ENCODE assay signal across 24 cellular contexts in the genomic region with DNA sequence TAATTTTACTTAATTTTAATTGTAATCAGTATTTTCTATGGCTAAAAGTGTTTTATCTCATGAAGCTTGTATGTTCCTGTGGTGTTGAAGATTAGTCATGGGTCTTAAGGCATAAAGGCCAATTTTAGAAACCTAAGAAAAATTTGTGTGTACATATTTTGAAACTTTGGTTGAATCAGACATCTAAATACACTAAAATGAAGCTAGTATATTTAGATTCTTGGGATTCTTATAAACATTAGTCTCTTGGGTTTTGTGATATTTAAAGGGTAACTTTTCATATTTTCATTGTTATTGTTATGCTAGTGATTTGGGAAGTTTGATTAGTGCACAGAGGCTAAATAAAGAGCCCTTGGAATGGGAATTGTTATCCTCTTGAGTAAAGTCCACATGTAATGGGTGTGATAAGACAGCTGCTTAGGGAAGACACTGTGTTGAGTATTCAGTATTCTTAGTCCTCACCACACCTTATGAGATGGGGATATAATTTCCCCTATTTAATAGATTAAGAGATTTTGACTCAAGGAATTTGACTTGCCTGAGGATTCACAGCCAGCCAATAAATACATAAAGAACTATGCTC. TPM values are rescaled to one million over a fixed set of nuclear protein-coding genes. Genes with fewer than 3 reads are reported as not detected.
A peak's percentile ranks its signal among the peaks of the same experiment; 100 is the strongest.
DNase-seq lines count a peak whose midpoint lies in the region; ATAC-seq, FAIRE-seq and TF ChIP-seq lines count a peak whose summit lies in the region.
"Had no signal": no experiment of that assay in that cellular context is flagged by ENCODE, and none has a peak within 500 bp of the region (broad histone marks: within the 10 kb centered on the region; RNA-seq: fewer than 3 reads in every experiment).

No MANE protein-coding gene starts in this region.

- no peak overlapping the region for H3K4me3 Mint-ChIP-seq in immature natural killer cell
- no peak overlapping the region for H3K4me3 Mint-ChIP-seq in natural killer cell treated with Interleukin-12 subunit alpha and Interleukin-12 subunit beta and Interleukin-15 and Interleukin-18, amount 100 ng/mL, for 72 hours
- H3K4me3 Mint-ChIP-seq: activated CD4-positive, alpha-beta memory T cell treated with anti-CD3 and anti-CD28 coated beads, Interleukin-2, amount 10 ng/mL, durations not matched to agents 7 days and 5 days; activated naive CD4-positive, alpha-beta T cell treated with anti-CD3 and anti-CD28 coated beads, Interleukin-2, amount 10 ng/mL, durations not matched to agents 7 days and 5 days; CD14-positive monocyte; H9; neural crest cell had no signal

- TF ChIP-seq EP300 in HepG2 (IDR thresholded peaks at IDR 0.05; ENCODE audit: low read depth in 2 of 2, low read length in 2 of 2) (no peak), HepG2 (CRISPR knock-in tag; IDR thresholded peaks at IDR 0.05; ENCODE audit: borderline replicate concordance) (no peak)

- H3K4me1 ChIP-seq in HepG2 (ENCODE audit: insufficient read depth, low read length) (no peaks in the 10 kb centered on the region), right lobe of liver (no peaks in the 10 kb centered on the region), SJCRH30 (peaks cover 21% of the 10 kb centered on the region), tibial artery (peaks cover 0 to 93% (median 29%) of the 10 kb centered on the region in 4 donors), breast epithelium (no peaks in the 10 kb centered on the region)
- H3K4me1 ChIP-seq: esophagus squamous epithelium, suprapubic skin had no signal

- H3K4me2 ChIP-seq in HepG2 (ENCODE audit: low read depth, low read length), result no peak overlapping the region
- H3K4me2 ChIP-seq: KMS-11 had no signal

- peaks cover 19 to 66% of the 10 kb centered on the region in 2 experiments for H3K36me3 ChIP-seq in HepG2 (replicated peaks in 1 of 2; ENCODE audit: control insufficient read depth in 1 of 2, insufficient read depth in 2 of 2, low read length in 2 of 2)
- peaks cover 0 to 64% (median 27%) of the 10 kb centered on the region in 4 donors for H3K36me3 ChIP-seq in right lobe of liver
- H3K36me3 ChIP-seq in SJCRH30, result peaks cover 85% of the 10 kb centered on the region
- peaks cover 61 to 72% (median 68%) of the 10 kb centered on the region in 3 donors for H3K36me3 ChIP-seq in tibial artery
- H3K36me3 ChIP-seq in breast epithelium, result peaks cover 3% of the 10 kb centered on the region

- H3K79me2 ChIP-seq in HepG2 (ENCODE audit: insufficient read depth, low read length), result no peaks in the 10 kb centered on the region

- peaks cover 0 to 2% (median 0%) of the 10 kb centered on the region in 3 donors for H3K27me3 Mint-ChIP-seq in immature natural killer cell (ENCODE audit: low read depth in 3 of 3)
- H3K27me3 Mint-ChIP-seq in natural killer cell treated with Interleukin-12 subunit alpha and Interleukin-12 subunit beta and Interleukin-15 and Interleukin-18, amount 100 ng/mL, for 72 hours, result no peaks in the 10 kb centered on the region
- H3K27me3 Mint-ChIP-seq: activated CD4-positive, alpha-beta memory T cell treated with anti-CD3 and anti-CD28 coated beads, Interleukin-2, amount 10 ng/mL, durations not matched to agents 7 days and 5 days; activated naive CD4-positive, alpha-beta T cell treated with anti-CD3 and anti-CD28 coated beads, Interleukin-2, amount 10 ng/mL, durations not matched to agents 7 days and 5 days; progenitor cell of endocrine pancreas had no signal

- TF ChIP-seq CTCF in HepG2 (CRISPR knock-in tag; IDR thresholded peaks at IDR 0.05), result no peak
- no peak for TF ChIP-seq CTCF in right lobe of liver (IDR thresholded peaks at IDR 0.05)
- no peak for TF ChIP-seq CTCF in tibial artery (IDR thresholded peaks at IDR 0.05)
- no peak for TF ChIP-seq CTCF in breast epithelium (IDR thresholded peaks at IDR 0.05)

- in situ Hi-C loops in HepG2 (cut with HindIII; ENCODE audit: extremely low pct_ligation_motif_present, low pct_unique_long_range_greater_than_20kb), result no loop called here

- POLR2A ChIA-PET in HepG2 (lab: Yijun Ruan, JAX), result no interaction called here

- TF ChIP-seq RAD21 in HepG2 (CRISPR knock-in tag; IDR thresholded peaks at IDR 0.05), result no peak

- H3K27ac ChIP-seq in HepG2 (ENCODE audit: extremely low read length, insufficient read depth, low read length), result no peak overlapping the region
- no peak overlapping the region for H3K27ac ChIP-seq in right lobe of liver
- peak overlapping the region; percentile 71 for H3K27ac ChIP-seq in SJCRH30
- H3K27ac ChIP-seq in tibial artery, result peak overlapping the region; percentile 58 to 62
- no peak overlapping the region for H3K27ac ChIP-seq in breast epithelium
- H3K27ac ChIP-seq: esophagus squamous epithelium, KMS-11, suprapubic skin had no signal

- TF ChIP-seq POLR2A in HepG2 (IDR thresholded peaks at IDR 0.05; ENCODE audit: insufficient read depth in 1 of 2, low read depth in 2 of 2, low read length in 2 of 2) (no peak), right lobe of liver (IDR thresholded peaks at IDR 0.05) (no peak), breast epithelium (IDR thresholded peaks at IDR 0.05) (no peak)

- CTCF ChIA-PET in HepG2 (lab: Yijun Ruan, JAX; ENCODE audit: low intra/inter-chr PET ratio, low total read pairs), result no interaction called here

- H3K4me3 ChIP-seq in HepG2 (replicated peaks in 1 of 3; ENCODE audit: insufficient read depth in 1 of 3, low read depth in 2 of 3, low read length in 3 of 3) (no peak overlapping the region), right lobe of liver (no peak overlapping the region), SJCRH30 (no peak overlapping the region), tibial artery (no peak overlapping the region), breast epithelium (no peak overlapping the region)
- H3K4me3 ChIP-seq: esophagus squamous epithelium, suprapubic skin had no signal

- intact Hi-C loops in HepG2 (cut with micrococcal nuclease; ENCODE audit: unreplicated experiment) (no loop called here), right lobe of liver (cut with DNase I) (no loop called here), tibial artery (cut with DNase I; ENCODE audit: low total_unique reads) (no loop called here), breast epithelium (cut with DNase I; ENCODE audit: low total_unique reads) (no loop called here)

- FAIRE-seq in HepG2 (lab: Jason Lieb, UNC), result no peak
- FAIRE-seq: astrocyte had no signal

- no peaks in the 10 kb centered on the region for H4K20me1 ChIP-seq in HepG2 (ENCODE audit: insufficient read depth, low read length)

- peaks cover 2 to 4% of the 10 kb centered on the region in 2 donors for H3K4me1 Mint-ChIP-seq in immature natural killer cell
- H3K4me1 Mint-ChIP-seq in natural killer cell treated with Interleukin-12 subunit alpha and Interleukin-12 subunit beta and Interleukin-15 and Interleukin-18, amount 100 ng/mL, for 72 hours (ENCODE audit: low read depth in 2 of 2), result peaks cover 8 to 16% of the 10 kb centered on the region in 2 donors
- H3K4me1 Mint-ChIP-seq: CD14-positive monocyte, neural crest cell had no signal

- no peak overlapping the region for H2AFZ ChIP-seq in HepG2 (ENCODE audit: low read length)

- H3K9me3 Mint-ChIP-seq in immature natural killer cell, result no peaks in the 10 kb centered on the region
- H3K9me3 Mint-ChIP-seq in natural killer cell treated with Interleukin-12 subunit alpha and Interleukin-12 subunit beta and Interleukin-15 and Interleukin-18, amount 100 ng/mL, for 72 hours, result no peaks in the 10 kb centered on the region
- H3K9me3 Mint-ChIP-seq: activated CD4-positive, alpha-beta memory T cell treated with anti-CD3 and anti-CD28 coated beads, Interleukin-2, amount 10 ng/mL, durations not matched to agents 7 days and 5 days; activated naive CD4-positive, alpha-beta T cell treated with anti-CD3 and anti-CD28 coated beads, Interleukin-2, amount 10 ng/mL, durations not matched to agents 7 days and 5 days; CD14-positive monocyte; H9; neural crest cell had no signal

- DNase-seq in HepG2 (ENCODE audit: low spot score) (no peak), right lobe of liver (no peak), SJCRH30 (peak in 1 of 2 experiments; percentile 62), immature natural killer cell (no peak), tibial artery (no peak), breast epithelium (ENCODE audit: low spot score in 2 of 2) (no peak)
- DNase-seq in natural killer cell treated with Interleukin-12 subunit alpha and Interleukin-12 subunit beta and Interleukin-15 and Interleukin-18, amount 100 ng/mL, for 72 hours (ENCODE audit: low spot score), result no peak
- no peak for DNase-seq in NK-92 treated with Interleukin-12 subunit alpha and Interleukin-12 subunit beta, amount 100 ng/mL, for 24 hours (lab: John Stamatoyannopoulos, UW)
- DNase-seq: activated CD4-positive, alpha-beta memory T cell treated with anti-CD3 and anti-CD28 coated beads, Interleukin-2, amount 10 ng/mL, durations not matched to agents 7 days and 5 days; activated naive CD4-positive, alpha-beta T cell treated with anti-CD3 and anti-CD28 coated beads, Interleukin-2, amount 10 ng/mL, durations not matched to agents 7 days and 5 days; activated T-cell treated with anti-CD3 and anti-CD28 coated beads, Interleukin-2, amount 50 U/mL, for 48 hours; DMS 273 treated with DMSO at 0.1 percent for 48 hours; esophagus squamous epithelium; H9; NCI-H2029; NCI-H82; SHP77 treated with DMSO at 0.1 percent for 48 hours had no signal

- H3K9ac ChIP-seq in HepG2 (ENCODE audit: insufficient read depth, low read depth, low read length), result no peak overlapping the region
- H3K9ac ChIP-seq: KMS-11 had no signal

- H3K9me3 ChIP-seq in HepG2 (ENCODE audit: low read length) (no peaks in the 10 kb centered on the region), right lobe of liver (no peaks in the 10 kb centered on the region), SJCRH30 (replicated peaks) (no peaks in the 10 kb centered on the region), tibial artery (no peaks in the 10 kb centered on the region), breast epithelium (no peaks in the 10 kb centered on the region)
- H3K9me3 ChIP-seq: esophagus squamous epithelium, suprapubic skin had no signal

- BruUV-seq in HepG2 (replicated peaks; lab: Mats Ljungman, UMichigan), result TSS peak; percentile 15

- H3K27me3 ChIP-seq in HepG2 (ENCODE audit: control insufficient read depth in 1 of 2, insufficient read depth in 2 of 2, low read length in 2 of 2) (no peaks in the 10 kb centered on the region), right lobe of liver (no peaks in the 10 kb centered on the region), SJCRH30 (no peaks in the 10 kb centered on the region), tibial artery (no peaks in the 10 kb centered on the region), breast epithelium (no peaks in the 10 kb centered on the region)
- H3K27me3 ChIP-seq: esophagus squamous epithelium, suprapubic skin had no signal

- H3K36me3 Mint-ChIP-seq in immature natural killer cell, result peaks cover 24 to 46% (median 29%) of the 10 kb centered on the region in 3 donors
- H3K36me3 Mint-ChIP-seq in natural killer cell treated with Interleukin-12 subunit alpha and Interleukin-12 subunit beta and Interleukin-15 and Interleukin-18, amount 100 ng/mL, for 72 hours, result peaks cover 40% of the 10 kb centered on the region

- no peak for ATAC-seq in HepG2
- no peak for ATAC-seq in right lobe of liver
- ATAC-seq in natural killer cell treated with Interleukin-12 subunit alpha and Interleukin-12 subunit beta and Interleukin-15 and Interleukin-18, amount 100 ng/mL, for 72 hours, result no peak
- ATAC-seq: activated CD4-positive, CD25-positive, alpha-beta regulatory T cell treated with anti-CD3 and anti-CD28 coated beads, Interleukin-2, amount 50 U/mL, for 24 hours had no signal

- peak overlapping the region in 4 of 6 donors; percentile 11 to 51 (median 48) for H3K27ac Mint-ChIP-seq in immature natural killer cell
- peak overlapping the region in 1 of 2 donors; percentile 70 for H3K27ac Mint-ChIP-seq in natural killer cell treated with Interleukin-12 subunit alpha and Interleukin-12 subunit beta and Interleukin-15 and Interleukin-18, amount 100 ng/mL, for 72 hours
- H3K27ac Mint-ChIP-seq: activated CD4-positive, alpha-beta memory T cell treated with anti-CD3 and anti-CD28 coated beads, Interleukin-2, amount 10 ng/mL, durations not matched to agents 7 days and 5 days; activated naive CD4-positive, alpha-beta T cell treated with anti-CD3 and anti-CD28 coated beads, Interleukin-2, amount 10 ng/mL, durations not matched to agents 7 days and 5 days; CD14-positive monocyte had no signal

RNA-seq across cellular contexts. Expression of a gene that starts 24.6 kb away (rescaled TPM):
- total RNA-seq in HepG2 (2016; rRNA removed; fragmentation: Illumina TruSeq; extraction: Trizol) (222 and 327 TPM in 2 replicates), right lobe of liver (10 to 100 TPM; 16.8 to 33.0 (median 25.2) TPM), breast epithelium (100 to 1,000 TPM; 105 to 176 (median 127) TPM)
- 111 and 132 TPM in 2 replicates for total RNA-seq in HepG2 (2016; cell fraction: cytosol; rRNA removed; fragmentation: Illumina TruSeq; extraction: Trizol; ENCODE audit: low read depth)
- total RNA-seq in HepG2 (2016; cell fraction: insoluble cytoplasmic fraction; rRNA removed; fragmentation: Illumina TruSeq; extraction: Trizol), result 217 and 335 TPM in 2 replicates
- total RNA-seq in HepG2 (2016; cell fraction: membrane; rRNA removed; fragmentation: Illumina TruSeq; extraction: Trizol), result 253 and 274 TPM in 2 replicates
- 84.0 and 88.3 TPM in 2 replicates for total RNA-seq in HepG2 (2016; cell fraction: nucleus; rRNA removed; fragmentation: Illumina TruSeq; extraction: Trizol)
- polyA plus RNA-seq in HepG2 (2011; rRNA removed) (117 and 172 TPM in 2 replicates), immature natural killer cell (10 to 100 TPM; 77.3 to 95.2 (median 87.4) TPM)
- polyA plus RNA-seq in HepG2 (2011; cell fraction: cytosol; rRNA removed), result 89.3 and 104 TPM in 2 replicates
- 43.7 and 47.8 TPM in 2 replicates for polyA plus RNA-seq in HepG2 (2011; cell fraction: nucleus; rRNA removed)
- 112 and 146 TPM in 2 replicates for polyA plus RNA-seq in HepG2 (2012)
- polyA plus RNA-seq in HepG2 (2016; cell fraction: cytosol; fragmentation: Illumina TruSeq; extraction: Trizol; ENCODE audit: low read depth), result 64.4 and 67.9 TPM in 2 replicates
- 228 and 233 TPM in 2 replicates for polyA plus RNA-seq in HepG2 (2016; cell fraction: insoluble cytoplasmic fraction; fragmentation: Illumina TruSeq; extraction: Trizol; ENCODE audit: low read depth)
- 113 and 131 TPM in 2 replicates for polyA plus RNA-seq in HepG2 (2016; cell fraction: membrane; fragmentation: Illumina TruSeq; extraction: Trizol; ENCODE audit: low read depth)
- 93.7 and 95.4 TPM in 2 replicates for polyA plus RNA-seq in HepG2 (2016; cell fraction: nucleus; fragmentation: Illumina TruSeq; extraction: Trizol; ENCODE audit: insufficient read depth, low read depth)
- 113 and 118 TPM in 2 replicates for polyA minus RNA-seq in HepG2 (2011; rRNA and poly(A)+ RNA removed; ENCODE audit: low replicate concordance)
- polyA minus RNA-seq in HepG2 (2011; cell fraction: cytosol; rRNA and poly(A)+ RNA removed), result 132 and 194 TPM in 2 replicates
- 68.1 and 99.3 TPM in 2 replicates for polyA minus RNA-seq in HepG2 (2011; cell fraction: nucleus; rRNA and poly(A)+ RNA removed)
- 257 and 282 TPM in 2 replicates for total RNA-seq in SJCRH30 (2014; rRNA removed; shearing (Covaris generic))
- total RNA-seq in natural killer cell treated with Interleukin-12 subunit alpha and Interleukin-12 subunit beta and Interleukin-15 and Interleukin-18, amount 100 ng/mL, for 72 hours, result 100 to 1,000 TPM; 121 to 180 TPM

RNA-seq across cellular contexts. Expression of a gene that starts 28.8 kb away (rescaled TPM):
- 9.0 and 15.0 TPM in 2 replicates for total RNA-seq in HepG2 (2016; rRNA removed; fragmentation: Illumina TruSeq; extraction: Trizol)
- 12.3 and 12.5 TPM in 2 replicates for total RNA-seq in HepG2 (2016; cell fraction: cytosol; rRNA removed; fragmentation: Illumina TruSeq; extraction: Trizol; ENCODE audit: low read depth)
- 7.6 and 12.6 TPM in 2 replicates for total RNA-seq in HepG2 (2016; cell fraction: insoluble cytoplasmic fraction; rRNA removed; fragmentation: Illumina TruSeq; extraction: Trizol)
- 23.0 and 32.2 TPM in 2 replicates for total RNA-seq in HepG2 (2016; cell fraction: membrane; rRNA removed; fragmentation: Illumina TruSeq; extraction: Trizol)
- 6.1 and 7.1 TPM in 2 replicates for total RNA-seq in HepG2 (2016; cell fraction: nucleus; rRNA removed; fragmentation: Illumina TruSeq; extraction: Trizol)
- 18.1 and 20.9 TPM in 2 replicates for polyA plus RNA-seq in HepG2 (2011; rRNA removed)
- polyA plus RNA-seq in HepG2 (2011; cell fraction: cytosol; rRNA removed), result 13.7 and 18.9 TPM in 2 replicates
- 11.0 and 12.4 TPM in 2 replicates for polyA plus RNA-seq in HepG2 (2011; cell fraction: nucleus; rRNA removed)
- polyA plus RNA-seq in HepG2 (2012), result 6.7 and 12.4 TPM in 2 replicates
- 9.0 and 11.1 TPM in 2 replicates for polyA plus RNA-seq in HepG2 (2016; cell fraction: cytosol; fragmentation: Illumina TruSeq; extraction: Trizol; ENCODE audit: low read depth)
- polyA plus RNA-seq in HepG2 (2016; cell fraction: insoluble cytoplasmic fraction; fragmentation: Illumina TruSeq; extraction: Trizol; ENCODE audit: low read depth), result 7.0 and 8.8 TPM in 2 replicates
- 18.0 and 20.4 TPM in 2 replicates for polyA plus RNA-seq in HepG2 (2016; cell fraction: membrane; fragmentation: Illumina TruSeq; extraction: Trizol; ENCODE audit: low read depth)
- 7.5 and 9.5 TPM in 2 replicates for polyA plus RNA-seq in HepG2 (2016; cell fraction: nucleus; fragmentation: Illumina TruSeq; extraction: Trizol; ENCODE audit: insufficient read depth, low read depth)
- 3.6 and 41.2 TPM in 2 replicates for polyA minus RNA-seq in HepG2 (2011; rRNA and poly(A)+ RNA removed; ENCODE audit: low replicate concordance)
- 11.4 and 11.8 TPM in 2 replicates for polyA minus RNA-seq in HepG2 (2011; cell fraction: cytosol; rRNA and poly(A)+ RNA removed)
- polyA minus RNA-seq in HepG2 (2011; cell fraction: nucleus; rRNA and poly(A)+ RNA removed), result 2.4 and 5.6 TPM in 2 replicates
- total RNA-seq in right lobe of liver, result 1 to 10 TPM in 4 of 6 experiments, under 1 TPM in 2; 0.19 to 1.8 (median 1.3) TPM
- total RNA-seq in SJCRH30 (2014; rRNA removed; shearing (Covaris generic)), result 15.3 and 15.9 TPM in 2 replicates
- under 1 TPM in 1 of 3 donors, not detected in 2; 0.03 TPM for polyA plus RNA-seq in immature natural killer cell
- 1 to 10 TPM; 1.1 to 1.2 TPM for total RNA-seq in natural killer cell treated with Interleukin-12 subunit alpha and Interleukin-12 subunit beta and Interleukin-15 and Interleukin-18, amount 100 ng/mL, for 72 hours
- 10 to 100 TPM; 11.9 to 20.6 (median 14.9) TPM for total RNA-seq in breast epithelium
- polyA plus RNA-seq: CD14-positive monocyte had no signal

RNA-seq across cellular contexts. Expression of a gene that starts 48.6 kb away (rescaled TPM):
- total RNA-seq in HepG2 (2016; rRNA removed; fragmentation: Illumina TruSeq; extraction: Trizol) (35.2 and 40.5 TPM in 2 replicates), right lobe of liver (10 to 100 TPM in 2 of 6 experiments, 1 to 10 TPM in 4; 3.0 to 13.4 (median 4.5) TPM), breast epithelium (10 to 100 TPM in 2 of 3 donors, 1 to 10 TPM in 1; 7.8 to 15.7 (median 10.9) TPM)
- total RNA-seq in HepG2 (2016; cell fraction: cytosol; rRNA removed; fragmentation: Illumina TruSeq; extraction: Trizol; ENCODE audit: low read depth), result 11.6 and 14.8 TPM in 2 replicates
- 33.1 and 33.4 TPM in 2 replicates for total RNA-seq in HepG2 (2016; cell fraction: insoluble cytoplasmic fraction; rRNA removed; fragmentation: Illumina TruSeq; extraction: Trizol)
- 13.3 and 18.3 TPM in 2 replicates for total RNA-seq in HepG2 (2016; cell fraction: membrane; rRNA removed; fragmentation: Illumina TruSeq; extraction: Trizol)
- total RNA-seq in HepG2 (2016; cell fraction: nucleus; rRNA removed; fragmentation: Illumina TruSeq; extraction: Trizol), result 15.7 and 15.8 TPM in 2 replicates
- polyA plus RNA-seq in HepG2 (2011; rRNA removed) (24.5 and 29.3 TPM in 2 replicates), immature natural killer cell (10 to 100 TPM in 2 of 3 donors, 1 to 10 TPM in 1; 6.5 to 14.3 (median 11.4) TPM)
- 30.4 and 32.4 TPM in 2 replicates for polyA plus RNA-seq in HepG2 (2011; cell fraction: cytosol; rRNA removed)
- polyA plus RNA-seq in HepG2 (2011; cell fraction: nucleus; rRNA removed), result 11.2 and 15.1 TPM in 2 replicates
- polyA plus RNA-seq in HepG2 (2012), result 22.2 and 26.3 TPM in 2 replicates
- polyA plus RNA-seq in HepG2 (2016; cell fraction: cytosol; fragmentation: Illumina TruSeq; extraction: Trizol; ENCODE audit: low read depth), result 9.9 and 11.5 TPM in 2 replicates
- polyA plus RNA-seq in HepG2 (2016; cell fraction: insoluble cytoplasmic fraction; fragmentation: Illumina TruSeq; extraction: Trizol; ENCODE audit: low read depth), result 28.1 and 29.2 TPM in 2 replicates
- 11.1 and 13.6 TPM in 2 replicates for polyA plus RNA-seq in HepG2 (2016; cell fraction: membrane; fragmentation: Illumina TruSeq; extraction: Trizol; ENCODE audit: low read depth)
- polyA plus RNA-seq in HepG2 (2016; cell fraction: nucleus; fragmentation: Illumina TruSeq; extraction: Trizol; ENCODE audit: insufficient read depth, low read depth), result 16.5 and 17.5 TPM in 2 replicates
- 34.1 and 34.4 TPM in 2 replicates for polyA minus RNA-seq in HepG2 (2011; rRNA and poly(A)+ RNA removed; ENCODE audit: low replicate concordance)
- polyA minus RNA-seq in HepG2 (2011; cell fraction: cytosol; rRNA and poly(A)+ RNA removed), result 6.5 and 7.9 TPM in 2 replicates
- polyA minus RNA-seq in HepG2 (2011; cell fraction: nucleus; rRNA and poly(A)+ RNA removed), result 11.6 and 12.1 TPM in 2 replicates
- 15.7 and 17.2 TPM in 2 replicates for total RNA-seq in SJCRH30 (2014; rRNA removed; shearing (Covaris generic))
- total RNA-seq in natural killer cell treated with Interleukin-12 subunit alpha and Interleukin-12 subunit beta and Interleukin-15 and Interleukin-18, amount 100 ng/mL, for 72 hours, result 10 to 100 TPM; 18.2 to 28.4 TPM

Comparison
In these comparisons a context has a peak if more than half of its experiments do, and no peak if none do; other contexts are left out.
1. H3K27ac ChIP-seq: peak in SJCRH30 (single experiment) and tibial artery (2 of 2); none in HepG2 (single experiment), right lobe of liver (0 of 3) and breast epithelium (0 of 2).